Comparison of ENCODE assay signal across 9 cellular contexts in the genomic region with DNA sequence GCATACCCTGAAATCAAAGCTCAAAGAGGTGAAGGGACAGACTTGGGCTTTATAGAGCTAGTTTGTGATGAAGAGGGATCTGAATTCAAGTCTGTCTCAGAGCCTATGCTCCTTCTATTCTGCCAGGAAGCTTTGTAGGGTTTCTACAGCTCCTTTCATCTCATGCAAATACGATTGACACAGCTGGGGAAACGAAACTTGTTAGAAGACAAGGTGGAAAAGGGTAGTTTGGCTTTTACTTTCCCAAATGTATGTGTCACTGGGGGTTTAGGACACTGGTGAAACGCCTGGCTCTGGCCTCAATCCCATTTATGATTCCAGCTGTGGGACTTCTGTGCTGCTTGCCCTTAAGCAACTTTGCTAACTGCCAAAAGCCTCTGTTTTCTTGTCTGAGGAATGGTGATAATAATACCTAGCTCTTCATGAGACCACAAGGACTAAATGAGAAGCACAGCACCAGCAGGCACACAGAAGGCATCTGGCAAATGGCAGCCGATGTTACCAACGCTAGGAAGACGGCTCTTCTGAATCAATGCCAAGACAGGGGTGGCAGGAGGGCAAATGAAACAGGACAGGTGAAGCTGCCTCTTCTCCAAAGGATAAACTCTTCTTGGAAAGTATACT.
DNase-seq lines count a peak whose midpoint lies in the region; ATAC-seq and TF ChIP-seq lines count a peak whose summit lies in the region.
"Had no signal": no experiment of that assay in that cellular context is flagged by ENCODE, and none has a peak within 500 bp of the region (broad histone marks: within the 10 kb centered on the region; RNA-seq: fewer than 3 reads in every experiment).

No MANE protein-coding gene starts in this region.

- TF ChIP-seq CTCF in mucosa of descending colon (IDR thresholded peaks at IDR 0.05), result no peak

- peak overlapping the region; percentile 11 to 82 (median 50) for H3K27ac Mint-ChIP-seq in naive B cell

- DNase-seq in naive B cell (peak; percentile 47), GM03348 (ENCODE audit: low spot score) (no peak), mucosa of descending colon (no peak), NCI-H345 (lab: John Stamatoyannopoulos, UW) (no peak), amygdala (lab: John Stamatoyannopoulos, UW) (no peak)

- peaks cover 42 to 77% (median 70%) of the 10 kb centered on the region in 3 donors for H3K4me1 Mint-ChIP-seq in naive B cell

- H3K9me3 ChIP-seq in mucosa of descending colon, result no peaks in the 10 kb centered on the region
- H3K9me3 ChIP-seq: HAP-1 had no signal

- H3K36me3 Mint-ChIP-seq in naive B cell, result peaks cover 0 to 9% of the 10 kb centered on the region in 2 donors

- intact Hi-C loops in mucosa of descending colon (cut with DNase I, micrococcal nuclease), result no loop called here

- no peaks in the 10 kb centered on the region for H3K27me3 Mint-ChIP-seq in naive B cell

- ATAC-seq in GM18868 (IDR thresholded peaks at IDR 0.05; ENCODE audit: unreplicated experiment), result peak; percentile 71
- peak; percentile 82 for ATAC-seq in GM21723 (IDR thresholded peaks at IDR 0.05; ENCODE audit: unreplicated experiment)
- ATAC-seq in HG03565 (IDR thresholded peaks at IDR 0.05; ENCODE audit: unreplicated experiment), result peak; percentile 61
- peak; percentile 82 to 83 for ATAC-seq in naive B cell (ENCODE audit: low read depth in 2 of 2)
- no peak for ATAC-seq in mucosa of descending colon

- H3K4me3 Mint-ChIP-seq in naive B cell, result peak overlapping the region; percentile 16 to 88 (median 74)

- H3K36me3 ChIP-seq in mucosa of descending colon (ENCODE audit: low read depth), result no peaks in the 10 kb centered on the region
- H3K36me3 ChIP-seq: HAP-1 had no signal

- H3K9me3 Mint-ChIP-seq in naive B cell, result peaks cover 0 to 3% (median 0%) of the 10 kb centered on the region in 7 donors

- no peak overlapping the region for H3K4me3 ChIP-seq in mucosa of descending colon
- H3K4me3 ChIP-seq: HAP-1 had no signal

- H3K4me1 ChIP-seq in mucosa of descending colon (ENCODE audit: low read depth), result peaks cover 48% of the 10 kb centered on the region
- H3K4me1 ChIP-seq: HAP-1 had no signal
